3 cellular contexts compared by ENCODE assay signal in genomic region chr22:20083891-20084546, GRCh38.
TF ChIP-seq lines count a peak whose summit lies in the region.

No MANE protein-coding gene starts in this region.

TF ChIP-seq in GM23338, 12 proteins besides CTCF, POLR2A, EP300 and RAD21 (continues in another document):
- TF ChIP-seq NANOG (IDR thresholded peaks at IDR 0.05; ENCODE audit: borderline replicate concordance): no peak
- TF ChIP-seq EZH2 (IDR thresholded peaks at IDR 0.05; ENCODE audit: low read depth, unreplicated experiment): no peak
- no peak for TF ChIP-seq REST (IDR thresholded peaks at IDR 0.05; ENCODE audit: unreplicated experiment)

TF ChIP-seq in GM12878, 131 proteins besides CTCF, POLR2A, EP300 and RAD21:
- no peak for TF ChIP-seq ASH2L (IDR thresholded peaks at IDR 0.05; ENCODE audit: borderline replicate concordance, low read depth)
- no peak for TF ChIP-seq POLR2AphosphoS2 (IDR thresholded peaks at IDR 0.05; ENCODE audit: low read depth, low read length)
- TF ChIP-seq HDAC6 (IDR thresholded peaks at IDR 0.05; ENCODE audit: unreplicated experiment): no peak
- TF ChIP-seq BCL11A (IDR thresholded peaks at IDR 0.05; ENCODE audit: low read depth, low read length): no peak
- TF ChIP-seq NR2C2 (IDR thresholded peaks at IDR 0.05; ENCODE audit: borderline replicate concordance, control insufficient read depth, insufficient read length, low read depth): no peak
- TF ChIP-seq YY1 (IDR thresholded peaks at IDR 0.05; ENCODE audit: low read depth, low read length): no peak
- no peak for TF ChIP-seq BRCA1 (IDR thresholded peaks at IDR 0.05; ENCODE audit: low read depth, low read length)
- no peak for TF ChIP-seq FOXK2 (IDR thresholded peaks at IDR 0.05)
- TF ChIP-seq ZNF592 (IDR thresholded peaks at IDR 0.05): no peak
TF ChIP-seq in GM12878: peak in this region for 0.

TF ChIP-seq in neural cell, 6 proteins besides CTCF, POLR2A, EP300 and RAD21:
- TF ChIP-seq POLR2AphosphoS5 (IDR thresholded peaks at IDR 0.05) (no peak), REST (IDR thresholded peaks at IDR 0.05; ENCODE audit: borderline replicate concordance) (no peak), EZH2 (IDR thresholded peaks at IDR 0.05; ENCODE audit: borderline replicate concordance, insufficient read depth, low read length, poor library complexity, severe bottlenecking) (no peak), TAF1 (IDR thresholded peaks at IDR 0.05; ENCODE audit: low read depth) (no peak), MXI1 (conservative IDR thresholded peaks at IDR 0.05; ENCODE audit: poor library complexity, severe bottlenecking) (no peak), SMC3 (conservative IDR thresholded peaks at IDR 0.05; ENCODE audit: poor library complexity) (no peak)
